Comparison of ENCODE assay signal across 22 cellular contexts in the genomic region with DNA sequence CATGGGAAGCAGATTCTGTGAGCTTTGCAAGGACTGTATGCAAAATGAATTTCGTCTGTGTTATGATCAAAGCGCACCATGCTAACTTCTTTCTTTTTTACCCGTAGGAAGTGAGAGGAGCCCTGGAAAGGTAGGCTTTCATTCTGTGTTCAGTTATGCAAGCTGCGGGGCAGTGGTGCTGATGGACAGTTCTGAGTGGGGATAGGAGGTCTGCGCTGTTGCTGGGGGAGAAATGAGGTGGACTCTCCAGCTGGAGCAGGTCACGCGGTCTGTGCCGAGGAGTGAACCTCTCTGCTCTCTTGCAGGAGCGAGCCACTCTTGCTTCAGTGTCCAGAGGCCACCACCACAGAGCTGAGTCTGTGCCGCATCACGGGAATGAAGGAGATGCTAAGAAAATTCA. TPM values are rescaled to one million over a fixed set of nuclear protein-coding genes. Genes with fewer than 3 reads are reported as not detected.
DNase-seq lines count a peak whose midpoint lies in the region; ATAC-seq, FAIRE-seq and TF ChIP-seq lines count a peak whose summit lies in the region.
"Had no signal": no experiment of that assay in that cellular context is flagged by ENCODE, and none has a peak within 500 bp of the region (broad histone marks: within the 10 kb centered on the region; RNA-seq: fewer than 3 reads in every experiment).

No MANE protein-coding gene starts in this region.

- H3K4me3 ChIP-seq in MG63: no peak overlapping the region
- no peak overlapping the region for H3K4me3 ChIP-seq in mammary epithelial cell (replicated peaks in 1 of 3; ENCODE audit: insufficient read depth in 1 of 3, low read depth in 2 of 3, low read length in 3 of 3)
- H3K4me3 ChIP-seq in trophoblast cell (ENCODE audit: low read depth, low read length): no peak overlapping the region
- no peak overlapping the region for H3K4me3 ChIP-seq in ascending aorta
- H3K4me3 ChIP-seq: A549, GM12878, GM23248 had no signal

- H3K27ac ChIP-seq in mammary epithelial cell (ENCODE audit: insufficient read depth, low read depth, low read length) (no peak overlapping the region), trophoblast cell (ENCODE audit: low read depth, low read length) (peak overlapping the region; percentile 24), ascending aorta (no peak overlapping the region)
- H3K27ac ChIP-seq: A549, GM23248 had no signal

- H3K9ac ChIP-seq in mammary epithelial cell (ENCODE audit: insufficient read depth, low read length) (no peak overlapping the region), trophoblast cell (ENCODE audit: low read length) (no peak overlapping the region)
- H3K9ac ChIP-seq: GM23248 had no signal

- no peak overlapping the region for H2BK5ac ChIP-seq in trophoblast cell (ENCODE audit: low read depth, low read length, poor library complexity)

- no peak overlapping the region for H4K91ac ChIP-seq in trophoblast cell (ENCODE audit: low read depth, low read length)

- H3K4me1 ChIP-seq in mammary epithelial cell (ENCODE audit: insufficient read depth, low read length) (no peaks in the 10 kb centered on the region), trophoblast cell (ENCODE audit: control insufficient read depth in 1 of 2, insufficient read depth in 2 of 2, low read length in 2 of 2) (peaks cover 11 to 20% of the 10 kb centered on the region in 2 experiments), ascending aorta (no peaks in the 10 kb centered on the region)
- H3K4me1 ChIP-seq: A549, BE2C had no signal

- H2AK5ac ChIP-seq in trophoblast cell (ENCODE audit: low read length): no peak overlapping the region

- H3K9me3 ChIP-seq in MG63: no peaks in the 10 kb centered on the region
- peaks cover 4% of the 10 kb centered on the region for H3K9me3 ChIP-seq in mammary epithelial cell (replicated peaks; ENCODE audit: insufficient read depth, low read length)
- H3K9me3 ChIP-seq in trophoblast cell (ENCODE audit: insufficient read depth, low read depth, low read length): peaks cover 2% of the 10 kb centered on the region
- H3K9me3 ChIP-seq in ascending aorta: no peaks in the 10 kb centered on the region
- H3K9me3 ChIP-seq: A549, BE2C had no signal

- CTCF ChIA-PET in mammary epithelial cell (lab: Charles Lee; ENCODE audit: low non-redundant PET): no interaction called here

- H3K79me2 ChIP-seq in mammary epithelial cell (ENCODE audit: insufficient read depth, low read length): no peaks in the 10 kb centered on the region
- H3K79me2 ChIP-seq in trophoblast cell (ENCODE audit: control insufficient read depth, insufficient read depth, low read length, poor library complexity): no peaks in the 10 kb centered on the region

- H2AFZ ChIP-seq in mammary epithelial cell (ENCODE audit: low read depth, low read length): no peak overlapping the region
- H2AFZ ChIP-seq in trophoblast cell (ENCODE audit: insufficient read depth, low read length, poor library complexity): no peak overlapping the region
- H2AFZ ChIP-seq: GM23248 had no signal

- no peaks in the 10 kb centered on the region for H3K36me3 ChIP-seq in MG63
- H3K36me3 ChIP-seq in mammary epithelial cell (ENCODE audit: insufficient read depth, low read length): no peaks in the 10 kb centered on the region
- no peaks in the 10 kb centered on the region for H3K36me3 ChIP-seq in trophoblast cell (ENCODE audit: control insufficient read depth in 1 of 2, insufficient read depth in 2 of 2, low read length in 2 of 2)
- no peaks in the 10 kb centered on the region for H3K36me3 ChIP-seq in ascending aorta
- H3K36me3 ChIP-seq: BE2C had no signal

- H4K12ac ChIP-seq in trophoblast cell (ENCODE audit: low read depth, low read length): no peak overlapping the region

- no peak overlapping the region for H3K18ac ChIP-seq in trophoblast cell (ENCODE audit: low read length)

- H3K14ac ChIP-seq in trophoblast cell (ENCODE audit: low read length): no peak overlapping the region

- intact Hi-C loops in mammary epithelial cell (cut with micrococcal nuclease) (no loop called here), ascending aorta (cut with DNase I) (no loop called here)

- no peak for FAIRE-seq in GM19239 (lab: Jason Lieb, UNC)
- FAIRE-seq: A549, GM12878 had no signal

- H3K4ac ChIP-seq in trophoblast cell (ENCODE audit: low read depth, low read length): no peak overlapping the region

- H3K27me3 ChIP-seq in MG63: no peaks in the 10 kb centered on the region; the same call in 1 of the 2 replicates
- H3K27me3 ChIP-seq in mammary epithelial cell (ENCODE audit: insufficient read depth, low read length): no peaks in the 10 kb centered on the region
- H3K27me3 ChIP-seq in trophoblast cell (ENCODE audit: insufficient read depth, low read length): no peaks in the 10 kb centered on the region
- H3K27me3 ChIP-seq in ascending aorta: no peaks in the 10 kb centered on the region
- H3K27me3 ChIP-seq: BE2C had no signal

- H3K4me2 ChIP-seq in mammary epithelial cell (ENCODE audit: insufficient read depth, low read depth, low read length): no peak overlapping the region
- peak overlapping the region; percentile 37 for H3K4me2 ChIP-seq in trophoblast cell (ENCODE audit: low read length)
- H3K4me2 ChIP-seq: A549 had no signal

- in situ Hi-C loops in mammary epithelial cell (cut with MboI; ENCODE audit: low sequenced_read_pairs in 2 of 2): no loop called here

- H2BK120ac ChIP-seq in trophoblast cell (ENCODE audit: insufficient read depth, low read length, poor library complexity): no peak overlapping the region

- TF ChIP-seq CTCF in mammary epithelial cell (conservative IDR thresholded peaks at IDR 0.05 in 1 of 2, IDR thresholded peaks at IDR 0.05 in 1 of 2; ENCODE audit: extremely low read depth in 1 of 2, insufficient read depth in 1 of 2, low read depth in 1 of 2, low read length in 2 of 2) (no peak), ascending aorta (IDR thresholded peaks at IDR 0.05) (no peak)

- BruUV-seq in mammary epithelial cell (replicated peaks; lab: Mats Ljungman, UMichigan): no TSS peak

- 37% methylated on average over 11 of the region's 11 CpGs for WGBS in mammary epithelial cell (ENCODE audit: low coverage, missing lambda C conversion rate)
- WGBS in trophoblast cell (ENCODE audit: extremely low coverage, insufficient coverage, insufficient read length): no CpG with 5 or more reads among the region's 11 CpGs

- H3K23ac ChIP-seq in trophoblast cell (ENCODE audit: low read length): no peak overlapping the region

- H3K79me1 ChIP-seq in trophoblast cell (ENCODE audit: low read length): peaks cover 4% of the 10 kb centered on the region

- no peaks in the 10 kb centered on the region for H4K20me1 ChIP-seq in mammary epithelial cell (ENCODE audit: insufficient read depth, low read length)

- peak; percentile 71 for DNase-seq in ELF-1 (ENCODE audit: low read depth, low spot score)
- DNase-seq in MG63: peak; percentile 17
- DNase-seq in mammary epithelial cell: peak; percentile 25
- peak in 1 of 2 donors; percentile 24 for DNase-seq in trophoblast cell
- DNase-seq in ascending aorta (ENCODE audit: low spot score in 2 of 2): no peak
- DNase-seq in GM19239 (ENCODE audit: insufficient read length, low spot score): no peak
- DNase-seq: BE2C; CD4-positive, CD25-positive, alpha-beta regulatory T cell; DMS79 treated with DMSO at 0.1 percent for 48 hours; GM23248; NCI-H1417; NCI-H187; NCI-H446; NCI-H526; OCI-M1; Right ventricle myocardium superior had no signal

- dilution Hi-C loops in mammary epithelial cell (cut with HindIII; ENCODE audit: low sequenced_read_pairs): no loop called here

- ATAC-seq in activated CD4-positive, CD25-positive, alpha-beta regulatory T cell treated with anti-CD3 and anti-CD28 coated beads, Interleukin-2, amount 50 U/mL, for 24 hours: no peak
- ATAC-seq: A549, GM12878 had no signal

- no peak overlapping the region for H2BK12ac ChIP-seq in trophoblast cell (ENCODE audit: low read length)

- H4K8ac ChIP-seq in trophoblast cell (ENCODE audit: low read depth, low read length): no peak overlapping the region

RNA-seq across cellular contexts. Expression of gene TRIML1, which starts 4.5 kb away (rescaled TPM):
- not detected in 2 replicates for total RNA-seq in MG63 (2014; rRNA removed; shearing (Covaris generic); ENCODE audit: low replicate concordance)
- total RNA-seq in mammary epithelial cell (not detected), ascending aorta (not detected)
- not detected for polyA plus RNA-seq in mammary epithelial cell
- polyA minus RNA-seq in mammary epithelial cell: not detected
- polyA plus RNA-seq in trophoblast cell (2013): 2.4 and 2.8 TPM in 2 replicates
- total RNA-seq: CD4-positive, CD25-positive, alpha-beta regulatory T cell; GM12878; GM23248; Right ventricle myocardium superior; RPMI7951; SK-MEL-5 had no signal
- polyA plus RNA-seq: A549; CD4-positive, CD25-positive, alpha-beta regulatory T cell; GM12878; GM23248; IgD-negative memory B cell had no signal

RNA-seq across cellular contexts. Expression of gene TRIML2, which starts 34.3 kb away (rescaled TPM):
- total RNA-seq in MG63 (2014; rRNA removed; shearing (Covaris generic); ENCODE audit: low replicate concordance): not detected in 2 replicates
- total RNA-seq in mammary epithelial cell (under 1 TPM in 1 of 2 donors, not detected in 1; 0.17 TPM), ascending aorta (not detected)
- 0.23 TPM for polyA plus RNA-seq in mammary epithelial cell
- polyA minus RNA-seq in mammary epithelial cell: not detected
- 40.6 and 42.8 TPM in 2 replicates for polyA plus RNA-seq in trophoblast cell (2013)
- total RNA-seq: CD4-positive, CD25-positive, alpha-beta regulatory T cell; GM12878; GM23248; Right ventricle myocardium superior; RPMI7951; SK-MEL-5 had no signal
- polyA plus RNA-seq: CD4-positive, CD25-positive, alpha-beta regulatory T cell; GM12878; GM23248; IgD-negative memory B cell had no signal

Comparison
In these comparisons a context has a peak if more than half of its experiments do, and no peak if none do; other contexts are left out.
1. DNase-seq: peak in ELF-1 (single experiment), MG63 (single experiment) and mammary epithelial cell (single experiment); none in ascending aorta (0 of 2) and GM19239 (single experiment).